ENCODE assay signal across 8 cellular contexts in genomic region chr3:120780977-120781376, GRCh38. TPM values are rescaled to one million over a fixed set of nuclear protein-coding genes. Genes with fewer than 3 reads are reported as not detected.
DNase-seq lines count a peak whose midpoint lies in the region; ATAC-seq and TF ChIP-seq lines count a peak whose summit lies in the region.

No MANE protein-coding gene starts in this region.

- ATAC-seq in GM19023 (IDR thresholded peaks at IDR 0.05; ENCODE audit: unreplicated experiment), result peak; percentile 97
- peak; percentile 95 for ATAC-seq in HG02938 (IDR thresholded peaks at IDR 0.05; ENCODE audit: unreplicated experiment)
- peak; percentile 98 for ATAC-seq in RWPE2 (ENCODE audit: low read depth)

- H3K27me3 ChIP-seq in RWPE2 (ENCODE audit: insufficient read depth, poor library complexity, severe bottlenecking), result no peaks in the 10 kb centered on the region

- H3K36me3 ChIP-seq in RWPE2 (ENCODE audit: low read depth), result peaks cover 49% of the 10 kb centered on the region

- no peak for TF ChIP-seq CTCF in RWPE2 (IDR thresholded peaks at IDR 0.05; ENCODE audit: poor library complexity, severe bottlenecking)

- H3K4me3 ChIP-seq in RWPE2 (ENCODE audit: severe bottlenecking), result no peak overlapping the region

- H3K27ac ChIP-seq in RWPE2 (ENCODE audit: poor library complexity, severe bottlenecking), result peak overlapping the region; percentile 3

- H3K9me3 ChIP-seq in RWPE2 (ENCODE audit: severe bottlenecking), result no peaks in the 10 kb centered on the region

- DNase-seq in RWPE2 (ENCODE audit: low spot score), result peak; percentile 51
- peak; percentile 63 for DNase-seq in renal cortical epithelial cell (ENCODE audit: low read depth)
- DNase-seq in NCI-H1930 (lab: John Stamatoyannopoulos, UW), result no peak
- DNase-seq in NCI-H345 (lab: John Stamatoyannopoulos, UW), result no peak
- DNase-seq in putamen (ENCODE audit: low spot score), result no peak
- DNase-seq in NCI-H2171 treated with DMSO at 0.1 percent for 48 hours (lab: John Stamatoyannopoulos, UW), result no peak

- H3K4me1 ChIP-seq in RWPE2 (ENCODE audit: insufficient read depth, poor library complexity, severe bottlenecking), result peaks cover 8% of the 10 kb centered on the region

RNA-seq across cellular contexts. Expression of gene GTF2E1, which starts 38.4 kb away (rescaled TPM):
- total RNA-seq in renal cortical epithelial cell, result 31.9 and 36.8 TPM in 2 replicates

RNA-seq across cellular contexts. Expression of gene RABL3, which starts 38.7 kb away (rescaled TPM):
- total RNA-seq in renal cortical epithelial cell, result 34.9 and 42.7 TPM in 2 replicates

Comparison
In these comparisons a context has a peak if more than half of its experiments do, and no peak if none do; other contexts are left out.
1. DNase-seq: peak in RWPE2 (single experiment) and renal cortical epithelial cell (single experiment); none in NCI-H1930 (0 of 2), NCI-H345 (single experiment), putamen (single experiment) and NCI-H2171 treated with DMSO at 0.1 percent for 48 hours (single experiment).
2. Peak in every context shown above with its lines, with median percentiles within 50 percentile points of each other: ATAC-seq.